Comparison of ENCODE assay signal across 15 cellular contexts in genomic region chr6:129667621-129668020, GRCh38. TPM values are rescaled to one million over a fixed set of nuclear protein-coding genes. Genes with fewer than 3 reads are reported as not detected.
DNase-seq lines count a peak whose midpoint lies in the region; ATAC-seq and TF ChIP-seq lines count a peak whose summit lies in the region.
"Had no signal": no experiment of that assay in that cellular context is flagged by ENCODE, and none has a peak within 500 bp of the region (broad histone marks: within the 10 kb centered on the region; RNA-seq: fewer than 3 reads in every experiment).

No MANE protein-coding gene starts in this region.

- peak; percentile 11 for ATAC-seq in mucosa of descending colon
- no peak for ATAC-seq in sciatic nerve
- ATAC-seq: activated CD8-positive, alpha-beta T cell treated with anti-CD3 and anti-CD28 coated beads for 36 hours had no signal

- H3K36me3 ChIP-seq in MG63 (no peaks in the 10 kb centered on the region), brain microvascular endothelial cell (replicated peaks) (no peaks in the 10 kb centered on the region), mucosa of descending colon (ENCODE audit: low read depth) (no peaks in the 10 kb centered on the region)

- H3K27me3 ChIP-seq in MG63 (no peaks in the 10 kb centered on the region), brain microvascular endothelial cell (replicated peaks) (no peaks in the 10 kb centered on the region)

- H3K9me3 ChIP-seq in MG63 (no peaks in the 10 kb centered on the region), mucosa of descending colon (no peaks in the 10 kb centered on the region)

- intact Hi-C loops in mucosa of descending colon (cut with DNase I, micrococcal nuclease), result no loop called here
- intact Hi-C loops in sciatic nerve (cut with DNase I), result no loop called here

- DNase-seq in EH (ENCODE audit: low read depth) (peak; percentile 85), MG63 (peak; percentile 42), brain microvascular endothelial cell (peak; percentile 73), mucosa of descending colon (peak in 1 of 3 donors; percentile 45), substantia nigra (lab: John Stamatoyannopoulos, UW) (no peak), sciatic nerve (ENCODE audit: low spot score) (no peak), NCI-H1930 (lab: John Stamatoyannopoulos, UW) (no peak), DMS153 (lab: John Stamatoyannopoulos, UW) (no peak)
- DNase-seq: activated CD8-positive, alpha-beta T cell treated with anti-CD3 and anti-CD28 coated beads for 36 hours; H7; NCI-H1048; RPMI8226; stimulated activated CD4-positive, alpha-beta T cell treated with anti-CD3 and anti-CD28 coated beads, Interleukin-4, amount 100 ng/mL, for 4 hours; stimulated activated naive CD4-positive, alpha-beta T cell had no signal

- H3K27ac ChIP-seq in brain microvascular endothelial cell (no peak overlapping the region), substantia nigra (ENCODE audit: low read depth, low read length, poor library complexity, severe bottlenecking) (no peak overlapping the region)
- H3K27ac ChIP-seq: C4-2B had no signal

- in situ Hi-C loops in brain microvascular endothelial cell (cut with HindIII; ENCODE audit: low pct_ligation_motif_present, low sequenced_read_pairs), result no loop called here

- H3K4me1 ChIP-seq in mucosa of descending colon (ENCODE audit: low read depth), result peaks cover 4% of the 10 kb centered on the region

- no peak for TF ChIP-seq CTCF in brain microvascular endothelial cell (IDR thresholded peaks at IDR 0.05; ENCODE audit: low read depth, low read length, missing control alignments)
- TF ChIP-seq CTCF in mucosa of descending colon (IDR thresholded peaks at IDR 0.05), result no peak

- H3K4me3 ChIP-seq in MG63, result no peak overlapping the region
- H3K4me3 ChIP-seq in brain microvascular endothelial cell (ENCODE audit: low read depth, low read length), result no peak overlapping the region
- no peak overlapping the region for H3K4me3 ChIP-seq in mucosa of descending colon

RNA-seq across cellular contexts. Expression of gene ARHGAP18, which starts 42.4 kb away (rescaled TPM):
- total RNA-seq in MG63 (2014; rRNA removed; shearing (Covaris generic); ENCODE audit: low replicate concordance), result 31.7 and 37.9 TPM in 2 replicates
- total RNA-seq in mucosa of descending colon (10 to 100 TPM; 17.6 to 24.3 (median 20.1) TPM), sciatic nerve (18.2 TPM)

Comparison
In these comparisons a context has a peak if more than half of its experiments do, and no peak if none do; other contexts are left out.
1. DNase-seq: peak in EH (single experiment), MG63 (single experiment) and brain microvascular endothelial cell (single experiment); none in substantia nigra (0 of 49), sciatic nerve (single experiment), NCI-H1930 (0 of 2) and DMS153 (single experiment).